12 cellular contexts compared by ENCODE assay signal in the genomic region with DNA sequence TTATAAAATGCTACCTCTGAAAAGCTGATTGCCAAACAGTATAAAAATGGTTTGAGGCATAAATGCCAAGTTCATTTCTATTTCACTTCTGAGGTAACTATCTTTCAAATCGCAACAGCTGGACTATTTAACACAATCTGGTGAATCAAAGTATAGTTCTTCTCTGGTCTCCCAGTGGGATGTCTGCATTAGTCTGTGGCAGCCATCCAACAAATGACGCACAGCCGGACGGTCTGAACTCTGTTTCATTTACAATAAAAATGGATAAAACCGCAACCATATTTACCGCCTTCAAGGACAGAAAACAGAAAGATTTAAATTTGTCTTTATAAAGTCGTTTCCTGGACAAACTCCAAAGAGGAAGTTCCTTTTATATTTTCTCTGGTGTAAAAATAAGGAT. TPM values are rescaled to one million over a fixed set of nuclear protein-coding genes. Genes with fewer than 3 reads are reported as not detected.
DNase-seq lines count a peak whose midpoint lies in the region; FAIRE-seq and TF ChIP-seq lines count a peak whose summit lies in the region.
"Had no signal": no experiment of that assay in that cellular context is flagged by ENCODE, and none has a peak within 500 bp of the region (broad histone marks: within the 10 kb centered on the region; RNA-seq: fewer than 3 reads in every experiment).

No MANE protein-coding gene starts in this region.

- no peak overlapping the region for H3K4me3 Mint-ChIP-seq in MCF 10A (ENCODE audit: unreplicated experiment)
- H3K4me3 Mint-ChIP-seq: activated CD8-positive, alpha-beta T cell treated with anti-CD3 and anti-CD28 coated beads for 36 hours; naive B cell had no signal

- H3K4me1 Mint-ChIP-seq in MCF 10A (ENCODE audit: insufficient read depth, unreplicated experiment): peaks cover 27% of the 10 kb centered on the region

- H3K27ac ChIP-seq in breast epithelium (no peak overlapping the region), SJSA1 (no peak overlapping the region), testis (no peak overlapping the region)

- H3K27me3 ChIP-seq in breast epithelium: no peaks in the 10 kb centered on the region
- H3K27me3 ChIP-seq in SJSA1 (replicated peaks): no peaks in the 10 kb centered on the region
- no peaks in the 10 kb centered on the region for H3K27me3 ChIP-seq in testis

- CTCF ChIA-PET in MCF 10A (lab: Yijun Ruan, JAX): interaction anchor here (0.9 to 1.3 kb wide), 2 partner anchors 42 to 94 kb away, joined by 4 read pairs; a partner anchor contains a TSS

- no peaks in the 10 kb centered on the region for H3K9me3 Mint-ChIP-seq in MCF 10A (ENCODE audit: unreplicated experiment)
- H3K9me3 Mint-ChIP-seq: activated CD8-positive, alpha-beta T cell treated with anti-CD3 and anti-CD28 coated beads for 36 hours; naive B cell had no signal

- no peak overlapping the region for H3K4me3 ChIP-seq in breast epithelium
- no peak overlapping the region for H3K4me3 ChIP-seq in SJSA1
- H3K4me3 ChIP-seq in testis: no peak overlapping the region

- no peak for TF ChIP-seq CTCF in MCF 10A (IDR thresholded peaks at IDR 0.05; ENCODE audit: unreplicated experiment)
- TF ChIP-seq CTCF in breast epithelium (IDR thresholded peaks at IDR 0.05): no peak
- no peak for TF ChIP-seq CTCF in testis (IDR thresholded peaks at IDR 0.05)

- H3K27ac Mint-ChIP-seq in MCF 10A (ENCODE audit: low read depth, unreplicated experiment): no peak overlapping the region
- H3K27ac Mint-ChIP-seq: activated CD8-positive, alpha-beta T cell treated with anti-CD3 and anti-CD28 coated beads for 36 hours had no signal

- no TSS peak for BruUV-seq in MCF 10A (replicated peaks; lab: Mats Ljungman, UMichigan)

- no peaks in the 10 kb centered on the region for H3K27me3 Mint-ChIP-seq in MCF 10A (ENCODE audit: insufficient read depth, unreplicated experiment)

- intact Hi-C loops in MCF 10A (cut with micrococcal nuclease): no loop called here
- intact Hi-C loops in breast epithelium (cut with DNase I; ENCODE audit: low total_unique reads): no loop called here
- intact Hi-C loops in testis (cut with DNase I; ENCODE audit: low total_unique reads): no loop called here

- FAIRE-seq in urothelium cell line (lab: Jason Lieb, UNC): no peak

- peaks cover 14% of the 10 kb centered on the region for H3K36me3 Mint-ChIP-seq in MCF 10A (ENCODE audit: insufficient read depth, unreplicated experiment)
- H3K36me3 Mint-ChIP-seq: naive B cell had no signal

- H3K36me3 ChIP-seq in breast epithelium: no peaks in the 10 kb centered on the region
- 0 out of 2 replicates have a peak, but pooled peaks cover 10% of the 10 kb centered on the region for H3K36me3 ChIP-seq in SJSA1
- H3K36me3 ChIP-seq in testis (ENCODE audit: low read depth, missing control alignments): no peaks in the 10 kb centered on the region

- no peaks in the 10 kb centered on the region for H3K4me1 ChIP-seq in breast epithelium
- peaks cover 31% of the 10 kb centered on the region for H3K4me1 ChIP-seq in SJSA1 (replicated peaks)
- no peaks in the 10 kb centered on the region for H3K4me1 ChIP-seq in testis

- WGBS in testis, 2 donors: 48 to 54% methylated on average over 7 of the region's 7 CpGs

- no peak for TF ChIP-seq POLR2A in breast epithelium (IDR thresholded peaks at IDR 0.05)
- no peak for TF ChIP-seq POLR2A in testis (IDR thresholded peaks at IDR 0.05)
- TF ChIP-seq POLR2A in erythroblast (IDR thresholded peaks at IDR 0.05; ENCODE audit: low read length): no peak

- POLR2A ChIA-PET in MCF 10A (lab: Yijun Ruan, JAX): interaction anchor here (1.0 kb wide), 1 partner anchor 9 kb away, joined by 3 read pairs; no protein-coding TSS in a partner anchor

- DNase-seq in MCF 10A (ENCODE audit: unreplicated experiment) (peak; percentile 80), breast epithelium (ENCODE audit: low spot score in 2 of 2) (no peak), SJSA1 (ENCODE audit: low read depth in 1 of 2, low spot score in 2 of 2) (peak; percentile 71 to 78), foreskin melanocyte (peak; percentile 93), urothelium cell line (ENCODE audit: low spot score) (peak; percentile 51), testis (no peak), erythroblast (lab: John Stamatoyannopoulos, UW) (no peak), NCI-H510A (lab: John Stamatoyannopoulos, UW) (no peak)
- DNase-seq: activated CD8-positive, alpha-beta T cell treated with anti-CD3 and anti-CD28 coated beads for 36 hours; AML-193; naive B cell; NCI-H1436 had no signal

- no peaks in the 10 kb centered on the region for H3K9me3 ChIP-seq in breast epithelium
- no peaks in the 10 kb centered on the region for H3K9me3 ChIP-seq in SJSA1 (replicated peaks)
- H3K9me3 ChIP-seq in testis: no peaks in the 10 kb centered on the region

RNA-seq across cellular contexts. Expression of a gene that starts 41.9 kb away (rescaled TPM):
- total RNA-seq in MCF 10A (2022): 0.15 TPM in 1 of 2 replicates, not detected in the other
- total RNA-seq in breast epithelium: 1 to 10 TPM in 1 of 3 donors, under 1 TPM in 2; 0.16 to 1.9 (median 0.66) TPM
- total RNA-seq in SJSA1 (2014; rRNA removed; shearing (Covaris generic)): not detected in 2 replicates
- total RNA-seq in testis: 1 to 10 TPM; 1.8 to 5.6 TPM
- 9.8 TPM for polyA plus RNA-seq in testis (ENCODE audit: insufficient read depth, low read depth, low replicate concordance)
- total RNA-seq: activated CD8-positive, alpha-beta T cell treated with anti-CD3 and anti-CD28 coated beads for 36 hours had no signal

Comparison
In these comparisons a context has a peak if more than half of its experiments do, and no peak if none do; other contexts are left out.
1. DNase-seq: peak in MCF 10A (single experiment), SJSA1 (2 of 2), foreskin melanocyte (single experiment) and urothelium cell line (single experiment); none in breast epithelium (0 of 2), testis (single experiment), erythroblast (0 of 2) and NCI-H510A (single experiment).